ENCODE assay signal across 22 cellular contexts in genomic region chr17:72887917-72888316, GRCh38.
"Had no signal": no experiment of that assay in that cellular context is flagged by ENCODE, and none has a peak within 500 bp of the region (broad histone marks: within the 10 kb centered on the region; RNA-seq: fewer than 3 reads in every experiment).

No MANE protein-coding gene starts in this region.

- DNase-seq: activated CD8-positive, alpha-beta T cell treated with anti-CD3 and anti-CD28 coated beads for 36 hours; activated effector memory CD4-positive, alpha-beta T cell treated with Interleukin-2 at 50 U/mL for 16 hours; activated naive CD4-positive, alpha-beta T cell treated with anti-CD3 and anti-CD28 coated beads, Interleukin-2, amount 10 ng/mL, durations not matched to agents 7 days and 5 days; activated T-cell treated with anti-CD3 and anti-CD28 coated beads, Interleukin-2, amount 50 U/mL, for 24 hours; adrenal gland; dermis blood vessel endothelial cell; effector memory CD4-positive, alpha-beta T cell; esophagus squamous epithelium; heart left ventricle; kidney glomerular epithelial cell; left ventricle myocardium inferior; mucosa of descending colon; naive thymus-derived CD4-positive, alpha-beta T cell; pancreas; right lobe of liver; stimulated activated CD4-positive, alpha-beta T cell treated with anti-CD3 and anti-CD28 coated beads, Interleukin-4, amount 100 ng/mL, for 1 hour; stimulated activated naive CD8-positive, alpha-beta T cell treated with anti-CD3 and anti-CD28 coated beads, Interleukin-15, amount 100 ng/mL, for 72 hours; transverse colon; uterus had no signal

- ATAC-seq: activated CD8-positive, alpha-beta T cell treated with anti-CD3 and anti-CD28 coated beads for 36 hours; gastroesophageal sphincter; heart left ventricle; mucosa of descending colon; naive thymus-derived CD4-positive, alpha-beta T cell; pancreas; right lobe of liver; stimulated activated naive CD8-positive, alpha-beta T cell treated with anti-CD3 and anti-CD28 coated beads, Interleukin-15, amount 100 ng/mL, for 72 hours had no signal

- H3K4me3 ChIP-seq: adrenal gland, esophagus squamous epithelium, gastroesophageal sphincter, heart left ventricle, left ventricle myocardium inferior, mucosa of descending colon, pancreas, right lobe of liver, smooth muscle cell, suprapubic skin, transverse colon, uterus had no signal

- H3K4me1 ChIP-seq: adrenal gland, esophagus squamous epithelium, gastroesophageal sphincter, heart left ventricle, left ventricle myocardium inferior, pancreas, right lobe of liver, suprapubic skin, transverse colon, uterus had no signal

- H3K4me2 ChIP-seq: smooth muscle cell had no signal

- H3K27me3 ChIP-seq: adrenal gland, esophagus squamous epithelium, gastroesophageal sphincter, heart left ventricle, pancreas, right lobe of liver, suprapubic skin, transverse colon, uterus had no signal

- H3K27ac ChIP-seq: adrenal gland, esophagus squamous epithelium, gastroesophageal sphincter, heart left ventricle, left ventricle myocardium inferior, pancreas, right lobe of liver, suprapubic skin, transverse colon, uterus had no signal

- H3K9me3 ChIP-seq: adrenal gland, esophagus squamous epithelium, gastroesophageal sphincter, heart left ventricle, left ventricle myocardium inferior, mucosa of descending colon, pancreas, right lobe of liver, suprapubic skin, transverse colon, uterus had no signal

- H3K36me3 ChIP-seq: adrenal gland, heart left ventricle, pancreas, right lobe of liver, transverse colon, uterus had no signal
